In genomic region chr1:225543350-225543749, GRCh38 we compare ENCODE assay signal across 26 cellular contexts.
"Had no signal": no experiment of that assay in that cellular context is flagged by ENCODE, and none has a peak within 500 bp of the region (broad histone marks: within the 10 kb centered on the region; RNA-seq: fewer than 3 reads in every experiment).

No MANE protein-coding gene starts in this region.

- H3K9me3 Mint-ChIP-seq: activated B cell treated with CpG ODN at 0.5 μM for 24 hours; activated CD4-positive, alpha-beta memory T cell treated with anti-CD3 and anti-CD28 coated beads for 36 hours; activated CD4-positive, alpha-beta T cell treated with anti-CD3 and anti-CD28 coated beads, Interleukin-2, amount 10 ng/mL, durations not matched to agents 24 days and 14 days; activated naive CD4-positive, alpha-beta T cell treated with anti-CD3 and anti-CD28 coated beads, Interleukin-2, amount 10 ng/mL, durations not matched to agents 7 days and 5 days; activated naive CD4-positive, alpha-beta T cell treated with anti-CD3 and anti-CD28 coated beads, Interleukin-2, amount 50 U/mL, for 72 hours; activated naive CD8-positive, alpha-beta T cell treated with anti-CD3 and anti-CD28 coated beads, Interleukin-2, amount 10 ng/mL, durations not matched to agents 7 days and 5 days; activated T-helper 1 cell treated with anti-CD3 and anti-CD28 coated beads, Interleukin-12 subunit alpha, Interleukin-12 subunit beta, Interleukin-2, Interleukin-4 antibody, amounts not matched to agents 30 ng/mL and 10 ng/mL and 1 ng/mL, durations not matched to agents 14 hours and 24 hours and 36 hours had no signal

- H3K36me3 ChIP-seq: colonic mucosa, esophagus squamous epithelium, gastroesophageal sphincter, WERI-Rb-1 had no signal

- H3K27me3 ChIP-seq: colonic mucosa, esophagus squamous epithelium, gastroesophageal sphincter, heart right ventricle had no signal

- H3K4me1 Mint-ChIP-seq: activated CD4-positive, alpha-beta T cell treated with anti-CD3 and anti-CD28 coated beads, Interleukin-2, amount 10 ng/mL, durations not matched to agents 24 days and 14 days had no signal

- H3K9me3 ChIP-seq: colonic mucosa, esophagus squamous epithelium, gastroesophageal sphincter, heart right ventricle had no signal

- DNase-seq: activated B cell treated with CpG ODN at 0.5 μM for 24 hours; activated CD4-positive, alpha-beta memory T cell treated with anti-CD3 and anti-CD28 coated beads for 36 hours; activated CD4-positive, alpha-beta T cell treated with anti-CD3 and anti-CD28 coated beads for 36 hours; activated CD4-positive, alpha-beta T cell treated with anti-CD3 and anti-CD28 coated beads, Interleukin-2, amount 10 ng/mL, durations not matched to agents 24 days and 14 days; activated CD4-positive, CD25-positive, alpha-beta regulatory T cell treated with anti-CD3 and anti-CD28 coated beads, Interleukin-2, amount 50 U/mL, for 72 hours; activated CD8-positive, alpha-beta memory T cell treated with anti-CD3 and anti-CD28 coated beads, Interleukin-2, amount 10 ng/mL, durations not matched to agents 7 days and 5 days; activated CD8-positive, alpha-beta memory T cell treated with anti-CD3 and anti-CD28 coated beads, Interleukin-2, amount 50 U/mL, for 4 hours; activated CD8-positive, alpha-beta T cell treated with anti-CD3 and anti-CD28 coated beads, Interleukin-2, amount 10 ng/mL, durations not matched to agents 7 days and 5 days; activated gamma-delta T cell; activated naive CD4-positive, alpha-beta T cell; activated naive CD4-positive, alpha-beta T cell treated with anti-CD3 and anti-CD28 coated beads, Interleukin-2, amount 10 ng/mL, durations not matched to agents 7 days and 5 days; activated naive CD8-positive, alpha-beta T cell treated with anti-CD3 and anti-CD28 coated beads, Interleukin-2, amount 10 ng/mL, durations not matched to agents 7 days and 5 days; activated T-cell treated with anti-CD3 and anti-CD28 coated beads, Interleukin-2, amount 50 U/mL, for 1 hour; activated T-cell treated with anti-CD3 and anti-CD28 coated beads, Interleukin-2, amount 50 U/mL, for 48 hours; caudate nucleus; colonic mucosa; effector CD8-positive, alpha-beta T cell; esophagus squamous epithelium; foreskin melanocyte; heart right ventricle; T-helper 2 cell; WERI-Rb-1 had no signal

- H3K4me3 ChIP-seq: colonic mucosa, esophagus squamous epithelium, gastroesophageal sphincter, heart right ventricle had no signal

- H3K27me3 Mint-ChIP-seq: activated B cell treated with CpG ODN at 0.5 μM for 24 hours had no signal

- H3K36me3 Mint-ChIP-seq: activated CD4-positive, alpha-beta memory T cell treated with anti-CD3 and anti-CD28 coated beads for 36 hours; activated CD8-positive, alpha-beta memory T cell treated with anti-CD3 and anti-CD28 coated beads, Interleukin-2, amount 10 ng/mL, durations not matched to agents 7 days and 5 days; activated naive CD4-positive, alpha-beta T cell treated with anti-CD3 and anti-CD28 coated beads, Interleukin-2, amount 10 ng/mL, durations not matched to agents 7 days and 5 days; activated naive CD4-positive, alpha-beta T cell treated with anti-CD3 and anti-CD28 coated beads, Interleukin-2, amount 50 U/mL, for 72 hours; activated naive CD8-positive, alpha-beta T cell treated with anti-CD3 and anti-CD28 coated beads, Interleukin-2, amount 10 ng/mL, durations not matched to agents 7 days and 5 days had no signal

- H3K27ac ChIP-seq: colonic mucosa, epithelial cell of prostate, esophagus squamous epithelium, gastroesophageal sphincter, heart right ventricle, WERI-Rb-1 had no signal

- H3K4me3 Mint-ChIP-seq: activated B cell treated with CpG ODN at 0.5 μM for 24 hours; activated CD4-positive, alpha-beta memory T cell treated with anti-CD3 and anti-CD28 coated beads for 36 hours; activated CD4-positive, alpha-beta T cell treated with anti-CD3 and anti-CD28 coated beads for 36 hours; activated CD4-positive, alpha-beta T cell treated with anti-CD3 and anti-CD28 coated beads, Interleukin-2, amount 10 ng/mL, durations not matched to agents 24 days and 14 days; activated CD8-positive, alpha-beta memory T cell treated with anti-CD3 and anti-CD28 coated beads, Interleukin-2, amount 10 ng/mL, durations not matched to agents 7 days and 5 days; activated CD8-positive, alpha-beta T cell treated with anti-CD3 and anti-CD28 coated beads, Interleukin-2, amount 10 ng/mL, durations not matched to agents 7 days and 5 days; activated naive CD4-positive, alpha-beta T cell treated with anti-CD3 and anti-CD28 coated beads, Interleukin-2, amount 10 ng/mL, durations not matched to agents 7 days and 5 days; activated naive CD8-positive, alpha-beta T cell treated with anti-CD3 and anti-CD28 coated beads, Interleukin-2, amount 10 ng/mL, durations not matched to agents 7 days and 5 days; activated T-helper 1 cell treated with anti-CD3 and anti-CD28 coated beads, Interleukin-12 subunit alpha, Interleukin-12 subunit beta, Interleukin-2, Interleukin-4 antibody, amounts not matched to agents 30 ng/mL and 10 ng/mL and 1 ng/mL, durations not matched to agents 14 hours and 24 hours and 36 hours had no signal

- H3K27ac Mint-ChIP-seq: activated B cell treated with CpG ODN at 0.5 μM for 24 hours; activated CD4-positive, alpha-beta memory T cell treated with anti-CD3 and anti-CD28 coated beads for 36 hours; activated CD4-positive, alpha-beta T cell treated with anti-CD3 and anti-CD28 coated beads for 36 hours; activated CD4-positive, alpha-beta T cell treated with anti-CD3 and anti-CD28 coated beads, Interleukin-2, amount 10 ng/mL, durations not matched to agents 24 days and 14 days; activated CD8-positive, alpha-beta memory T cell treated with anti-CD3 and anti-CD28 coated beads, Interleukin-2, amount 10 ng/mL, durations not matched to agents 7 days and 5 days; activated CD8-positive, alpha-beta T cell treated with anti-CD3 and anti-CD28 coated beads, Interleukin-2, amount 10 ng/mL, durations not matched to agents 7 days and 5 days; activated naive CD4-positive, alpha-beta T cell treated with anti-CD3 and anti-CD28 coated beads, Interleukin-2, amount 10 ng/mL, durations not matched to agents 7 days and 5 days; activated naive CD4-positive, alpha-beta T cell treated with anti-CD3 and anti-CD28 coated beads, Interleukin-2, amount 50 U/mL, for 72 hours; activated naive CD8-positive, alpha-beta T cell treated with anti-CD3 and anti-CD28 coated beads, Interleukin-2, amount 10 ng/mL, durations not matched to agents 7 days and 5 days; activated T-helper 1 cell treated with anti-CD3 and anti-CD28 coated beads, Interleukin-12 subunit alpha, Interleukin-12 subunit beta, Interleukin-2, Interleukin-4 antibody, amounts not matched to agents 30 ng/mL and 10 ng/mL and 1 ng/mL, durations not matched to agents 14 hours and 24 hours and 36 hours had no signal
